Comparison of ENCODE assay signal across 8 cellular contexts in genomic region chr5:34959323-34959722, GRCh38. TPM values are rescaled to one million over a fixed set of nuclear protein-coding genes. Genes with fewer than 3 reads are reported as not detected.
DNase-seq lines count a peak whose midpoint lies in the region; ATAC-seq and TF ChIP-seq lines count a peak whose summit lies in the region.

No MANE protein-coding gene starts in this region.

- no peaks in the 10 kb centered on the region for H3K9me3 ChIP-seq in left ventricle myocardium inferior (replicated peaks)

- H3K4me3 ChIP-seq in left ventricle myocardium inferior = no peak overlapping the region

- H3K36me3 ChIP-seq in left ventricle myocardium inferior = peaks cover 22% of the 10 kb centered on the region

- TF ChIP-seq CTCF in left ventricle myocardium inferior (IDR thresholded peaks at IDR 0.05; ENCODE audit: borderline replicate concordance) = no peak

- ATAC-seq in HG02642 (IDR thresholded peaks at IDR 0.05; ENCODE audit: poor library complexity, unreplicated experiment) = peak; percentile 93

- H3K27ac ChIP-seq in left ventricle myocardium inferior (replicated peaks) = no peak overlapping the region

- no peaks in the 10 kb centered on the region for H3K4me1 ChIP-seq in left ventricle myocardium inferior

- peak; percentile 59 for DNase-seq in activated CD8-positive, alpha-beta memory T cell treated with anti-CD3 and anti-CD28 coated beads for 24 hours
- no peak for DNase-seq in activated CD8-positive, alpha-beta memory T cell treated with anti-CD3 and anti-CD28 coated beads, Interleukin-2, amount 50 U/mL, for 48 hours
- DNase-seq in RPMI8226 = peak; percentile 59
- peak; percentile 47 for DNase-seq in non-pigmented ciliary epithelial cell (ENCODE audit: low read depth)
- no peak for DNase-seq in NCI-H1048 (lab: John Stamatoyannopoulos, UW)
- DNase-seq in left ventricle myocardium inferior = no peak
- DNase-seq in hypothalamus (lab: John Stamatoyannopoulos, UW) = no peak

- H3K27me3 ChIP-seq in left ventricle myocardium inferior (ENCODE audit: low read depth) = no peaks in the 10 kb centered on the region

- intact Hi-C loops in left ventricle myocardium inferior (cut with micrococcal nuclease) = no loop called here

RNA-seq across cellular contexts. Expression of gene DNAJC21, which starts 30.0 kb away (rescaled TPM):
- 55.5 TPM for total RNA-seq in left ventricle myocardium inferior

RNA-seq across cellular contexts. Expression of gene BRIX1, which starts 43.8 kb away (rescaled TPM):
- total RNA-seq in left ventricle myocardium inferior = 10.5 TPM

RNA-seq across cellular contexts. Expression of gene RAD1, which starts 44.0 kb away (rescaled TPM):
- total RNA-seq in left ventricle myocardium inferior = 28.2 TPM

Comparison
In these comparisons a context has a peak if more than half of its experiments do, and no peak if none do; other contexts are left out.
1. DNase-seq: peak in activated CD8-positive, alpha-beta memory T cell treated with anti-CD3 and anti-CD28 coated beads for 24 hours (single experiment), RPMI8226 (single experiment) and non-pigmented ciliary epithelial cell (single experiment); none in activated CD8-positive, alpha-beta memory T cell treated with anti-CD3 and anti-CD28 coated beads, Interleukin-2, amount 50 U/mL, for 48 hours (single experiment), NCI-H1048 (single experiment), left ventricle myocardium inferior (single experiment) and hypothalamus (0 of 51).